ENCODE assay signal across 10 cellular contexts in the genomic region with DNA sequence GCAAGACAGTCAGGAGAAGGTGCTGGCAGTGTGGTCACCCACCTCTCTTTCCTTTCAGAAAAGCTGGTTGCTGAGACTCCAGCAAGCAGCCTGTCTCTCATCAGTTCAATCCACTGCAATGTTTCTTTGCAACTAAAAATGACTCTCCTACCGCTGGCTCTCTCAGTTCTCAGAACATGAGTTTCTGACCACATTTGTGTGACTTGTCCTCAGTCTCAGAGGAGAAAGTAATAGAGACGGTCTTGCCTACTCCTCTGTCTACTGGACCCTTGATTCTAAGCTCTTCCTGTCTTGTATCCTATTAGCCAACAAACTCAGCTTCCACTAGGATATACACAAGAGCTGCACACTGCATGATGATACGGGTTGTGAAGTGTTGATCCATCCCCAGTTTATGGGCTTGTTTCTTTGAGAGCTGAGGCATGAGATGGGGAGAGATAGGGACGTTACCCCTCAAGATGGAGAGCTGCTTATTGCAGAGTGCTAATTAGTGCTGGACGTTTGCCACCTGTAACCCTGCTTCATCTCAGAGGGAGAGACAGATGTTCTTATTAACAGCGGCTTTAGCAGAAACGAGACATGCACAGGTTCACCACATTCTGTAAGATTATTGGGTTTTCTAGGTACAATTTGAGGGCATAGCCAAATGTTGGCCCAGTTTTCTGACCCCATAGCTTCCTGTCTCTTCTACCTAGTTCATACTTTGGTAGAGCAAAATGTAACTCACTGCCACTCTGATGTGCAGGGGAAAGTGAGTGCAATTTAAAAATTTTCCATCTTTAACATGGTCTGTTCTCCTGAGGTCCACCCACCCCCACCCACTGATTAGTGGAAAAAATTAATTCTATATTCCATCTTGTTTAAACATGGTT. TPM values are rescaled to one million over a fixed set of nuclear protein-coding genes. Genes with fewer than 3 reads are reported as not detected.
DNase-seq lines count a peak whose midpoint lies in the region; ATAC-seq lines count a peak whose summit lies in the region.
"Had no signal": no experiment of that assay in that cellular context is flagged by ENCODE, and none has a peak within 500 bp of the region (broad histone marks: within the 10 kb centered on the region; RNA-seq: fewer than 3 reads in every experiment).

No MANE protein-coding gene starts in this region.

- 78 to 81% methylated on average over 7 of the region's 7 CpGs for WGBS in aorta, 2 donors

- H3K27me3 Mint-ChIP-seq in activated CD8-positive, alpha-beta T cell treated with anti-CD3 and anti-CD28 coated beads, Interleukin-2, amount 10 ng/mL, durations not matched to agents 7 days and 5 days (ENCODE audit: low read depth) = peaks cover 15% of the 10 kb centered on the region

- peaks cover 10% of the 10 kb centered on the region for H3K4me1 Mint-ChIP-seq in activated CD8-positive, alpha-beta T cell treated with anti-CD3 and anti-CD28 coated beads, Interleukin-2, amount 10 ng/mL, durations not matched to agents 7 days and 5 days (ENCODE audit: low read depth)

- H3K9me3 Mint-ChIP-seq in activated CD8-positive, alpha-beta T cell treated with anti-CD3 and anti-CD28 coated beads, Interleukin-2, amount 10 ng/mL, durations not matched to agents 7 days and 5 days (ENCODE audit: insufficient read depth) = no peaks in the 10 kb centered on the region

- no peaks in the 10 kb centered on the region for H3K36me3 ChIP-seq in aorta (ENCODE audit: control insufficient read depth in 1 of 2, insufficient read depth in 2 of 2, low read length in 1 of 2)

- H3K27me3 ChIP-seq in aorta (ENCODE audit: control insufficient read depth in 1 of 2, insufficient read depth in 2 of 2, low read length in 1 of 2) = no peaks in the 10 kb centered on the region

- intact Hi-C loops in aorta (cut with DNase I) = no loop called here

- CTCF ChIA-PET in activated CD8-positive, alpha-beta T cell treated with anti-CD3 and anti-CD28 coated beads, Interleukin-2, amount 10 ng/mL, durations not matched to agents 7 days and 5 days (lab: Charles Lee) = interaction anchor here (0.5 to 1.2 kb wide), 3 partner anchors 8 to 33 kb away, joined by 3 to 4 read pairs (median 3); partner anchors contain the start of gene YWHAQ

- H3K4me1 ChIP-seq in aorta (ENCODE audit: control insufficient read depth in 1 of 2, insufficient read depth in 2 of 2, low read length in 2 of 2) = no peaks in the 10 kb centered on the region

- no peak for DNase-seq in activated CD8-positive, alpha-beta T cell treated with anti-CD3 and anti-CD28 coated beads, Interleukin-2, amount 10 ng/mL, durations not matched to agents 7 days and 5 days
- DNase-seq in pons (ENCODE audit: low spot score) = no peak
- no peak for DNase-seq in aorta
- no peak for DNase-seq in NCI-H446 treated with DMSO at 0.1 percent for 48 hours (lab: John Stamatoyannopoulos, UW)
- DNase-seq: activated naive CD4-positive, alpha-beta T cell; mesendoderm had no signal

- ATAC-seq in GM18868 (IDR thresholded peaks at IDR 0.05; ENCODE audit: unreplicated experiment) = peak; percentile 77
- peak; percentile 66 for ATAC-seq in GM21423 (IDR thresholded peaks at IDR 0.05; ENCODE audit: unreplicated experiment)
- ATAC-seq in HG03378 (IDR thresholded peaks at IDR 0.05; ENCODE audit: unreplicated experiment) = peak; percentile 45
- ATAC-seq in activated CD8-positive, alpha-beta T cell treated with anti-CD3 and anti-CD28 coated beads, Interleukin-2, amount 10 ng/mL, durations not matched to agents 7 days and 5 days = peak; percentile 47
- ATAC-seq in aorta (ENCODE audit: low FRiP score) = no peak

- no peaks in the 10 kb centered on the region for H3K36me3 Mint-ChIP-seq in activated CD8-positive, alpha-beta T cell treated with anti-CD3 and anti-CD28 coated beads, Interleukin-2, amount 10 ng/mL, durations not matched to agents 7 days and 5 days (ENCODE audit: low read depth)

- H3K4me3 Mint-ChIP-seq in activated CD8-positive, alpha-beta T cell treated with anti-CD3 and anti-CD28 coated beads, Interleukin-2, amount 10 ng/mL, durations not matched to agents 7 days and 5 days = no peak overlapping the region

- peak overlapping the region; percentile 20 for H3K27ac Mint-ChIP-seq in activated CD8-positive, alpha-beta T cell treated with anti-CD3 and anti-CD28 coated beads, Interleukin-2, amount 10 ng/mL, durations not matched to agents 7 days and 5 days

- POLR2A ChIA-PET in activated CD8-positive, alpha-beta T cell treated with anti-CD3 and anti-CD28 coated beads, Interleukin-2, amount 10 ng/mL, durations not matched to agents 7 days and 5 days (lab: Charles Lee) = interaction anchor here (1.3 to 1.4 kb wide), 2 partner anchors 32 to 33 kb away, joined by 3 to 4 read pairs; partner anchors contain the start of gene YWHAQ

- no peak overlapping the region for H3K27ac ChIP-seq in aorta (ENCODE audit: low read depth in 1 of 2, low read length in 2 of 2)
- H3K27ac ChIP-seq: coronary artery had no signal

- H3K4me3 ChIP-seq in aorta (ENCODE audit: low read length in 2 of 2) = no peak overlapping the region
- H3K4me3 ChIP-seq: coronary artery had no signal

- no peaks in the 10 kb centered on the region for H3K9me3 ChIP-seq in aorta (ENCODE audit: control insufficient read depth, low read length)

RNA-seq across cellular contexts. Expression of gene YWHAQ, which starts 32.4 kb away (rescaled TPM):
- total RNA-seq in activated CD8-positive, alpha-beta T cell treated with anti-CD3 and anti-CD28 coated beads, Interleukin-2, amount 10 ng/mL, durations not matched to agents 7 days and 5 days = 100 to 1,000 TPM; 292 to 315 TPM
- total RNA-seq in aorta = 100 to 1,000 TPM; 182 to 226 TPM
- 100 to 1,000 TPM; 175 to 241 TPM for polyA plus RNA-seq in aorta
